21 cellular contexts compared by ENCODE assay signal in genomic region chr5:175653763-175654162, GRCh38. TPM values are rescaled to one million over a fixed set of nuclear protein-coding genes. Genes with fewer than 3 reads are reported as not detected.
DNase-seq lines count a peak whose midpoint lies in the region; ATAC-seq lines count a peak whose summit lies in the region.
"Had no signal": no experiment of that assay in that cellular context is flagged by ENCODE, and none has a peak within 500 bp of the region (broad histone marks: within the 10 kb centered on the region; RNA-seq: fewer than 3 reads in every experiment).

No MANE protein-coding gene starts in this region.

- in situ Hi-C loops in G401 (cut with HindIII; ENCODE audit: low sequenced_read_pairs) = no loop called here

- H3K79me1 ChIP-seq in neuronal stem cell (ENCODE audit: low read depth, low read length) = no peaks in the 10 kb centered on the region

- peaks cover 18% of the 10 kb centered on the region for H3K36me3 Mint-ChIP-seq in T-helper 2 cell treated with Interferon-gamma antibody and Interleukin-4, amounts not matched to agents 5 μg/mL and 100 μg/mL, for 36 hours (ENCODE audit: low read depth)
- H3K36me3 Mint-ChIP-seq in CD8-positive, alpha-beta memory T cell = peaks cover 0 to 10% (median 0%) of the 10 kb centered on the region in 3 donors
- H3K36me3 Mint-ChIP-seq in activated naive CD8-positive, alpha-beta T cell = peaks cover 2% of the 10 kb centered on the region

- no peak overlapping the region for H2BK120ac ChIP-seq in neuronal stem cell (ENCODE audit: low read depth, low read length)

- H3K27me3 ChIP-seq in CD8-positive, alpha-beta memory T cell (ENCODE audit: insufficient read depth, low read length, poor library complexity, severe bottlenecking) = no peaks in the 10 kb centered on the region
- peaks cover 2 to 38% (median 22%) of the 10 kb centered on the region in 3 experiments for H3K27me3 ChIP-seq in neuronal stem cell (ENCODE audit: control insufficient read depth in 3 of 3, insufficient read depth in 3 of 3, low read depth in 1 of 3, low read length in 3 of 3)
- H3K27me3 ChIP-seq: thyroid gland had no signal

- no peak overlapping the region for H2BK15ac ChIP-seq in neuronal stem cell (ENCODE audit: low read length)

- POLR2A ChIA-PET in CD8-positive, alpha-beta memory T cell (lab: Charles Lee) = no interaction called here

- peak overlapping the region; percentile 77 for H3K4me3 Mint-ChIP-seq in T-helper 2 cell treated with Interferon-gamma antibody and Interleukin-4, amounts not matched to agents 5 μg/mL and 100 μg/mL, for 36 hours
- peak overlapping the region; percentile 20 to 82 (median 61) for H3K4me3 Mint-ChIP-seq in CD8-positive, alpha-beta memory T cell
- peak overlapping the region; percentile 80 for H3K4me3 Mint-ChIP-seq in activated naive CD8-positive, alpha-beta T cell
- H3K4me3 Mint-ChIP-seq: B cell, nephron progenitor cell had no signal

- H2AK5ac ChIP-seq in neuronal stem cell (ENCODE audit: low read depth, low read length) = no peak overlapping the region

- peak overlapping the region; percentile 14 for H3K4me3 ChIP-seq in CD8-positive, alpha-beta memory T cell (ENCODE audit: low read length)
- H3K4me3 ChIP-seq in neuronal stem cell (ENCODE audit: low read length in 2 of 2) = no peak overlapping the region
- H3K4me3 ChIP-seq: body of pancreas, thyroid gland had no signal

- H3K4me2 ChIP-seq in neuronal stem cell (ENCODE audit: insufficient read depth, low read length, poor library complexity, severe bottlenecking) = no peak overlapping the region

- no peaks in the 10 kb centered on the region for H3K36me3 ChIP-seq in CD8-positive, alpha-beta memory T cell (ENCODE audit: insufficient read depth, low read length)
- H3K36me3 ChIP-seq in neuronal stem cell (replicated peaks in 1 of 2; ENCODE audit: control insufficient read depth in 2 of 2, insufficient read depth in 2 of 2, low read length in 2 of 2) = no peaks in the 10 kb centered on the region
- H3K36me3 ChIP-seq: thyroid gland had no signal

- H2BK12ac ChIP-seq in neuronal stem cell (ENCODE audit: low read length) = no peak overlapping the region

- CTCF ChIA-PET in CD8-positive, alpha-beta memory T cell (lab: Charles Lee) = interaction anchor here (1.3 to 1.5 kb wide), 2 partner anchors 14 to 120 kb away, joined by 3 to 7 read pairs; no protein-coding TSS in a partner anchor

- no peaks in the 10 kb centered on the region for H3K27me3 Mint-ChIP-seq in T-helper 2 cell treated with Interferon-gamma antibody and Interleukin-4, amounts not matched to agents 5 μg/mL and 100 μg/mL, for 36 hours (ENCODE audit: low read depth)
- peaks cover 12 to 16% of the 10 kb centered on the region in 2 donors for H3K27me3 Mint-ChIP-seq in CD8-positive, alpha-beta memory T cell
- no peaks in the 10 kb centered on the region for H3K27me3 Mint-ChIP-seq in activated naive CD8-positive, alpha-beta T cell

- H3K14ac ChIP-seq in neuronal stem cell (ENCODE audit: low read length) = no peak overlapping the region

- H3K9ac ChIP-seq in neuronal stem cell (ENCODE audit: low read depth, low read length, poor library complexity) = peak overlapping the region; percentile 26

- H3K4me1 Mint-ChIP-seq in T-helper 2 cell treated with Interferon-gamma antibody and Interleukin-4, amounts not matched to agents 5 μg/mL and 100 μg/mL, for 36 hours (ENCODE audit: low read depth) = peaks cover 76% of the 10 kb centered on the region
- H3K4me1 Mint-ChIP-seq in CD8-positive, alpha-beta memory T cell = peaks cover 73 to 82% (median 78%) of the 10 kb centered on the region in 3 donors
- H3K4me1 Mint-ChIP-seq in activated naive CD8-positive, alpha-beta T cell (ENCODE audit: low read depth) = peaks cover 78% of the 10 kb centered on the region

- H4K91ac ChIP-seq in neuronal stem cell (ENCODE audit: low read depth, low read length, poor library complexity) = no peak overlapping the region

- H2AFZ ChIP-seq in neuronal stem cell (ENCODE audit: low read length) = no peak overlapping the region

- no peak for DNase-seq in T-helper 2 cell treated with Interferon-gamma antibody and Interleukin-4, amounts not matched to agents 5 μg/mL and 100 μg/mL, for 36 hours (ENCODE audit: low spot score)
- DNase-seq in T-helper 2 cell = no peak
- DNase-seq in CD8-positive, alpha-beta memory T cell = no peak
- DNase-seq in neuronal stem cell (ENCODE audit: low spot score) = no peak
- no peak for DNase-seq in G401 (ENCODE audit: low spot score)
- DNase-seq: 8988T; activated effector memory CD4-positive, alpha-beta T cell treated with Interleukin-2 at 50 U/mL for 16 hours; body of pancreas; cortex of kidney; kidney glomerular epithelial cell; mesendoderm; NCI-H69; nephron progenitor cell; stimulated activated CD4-positive, alpha-beta T cell treated with anti-CD3 and anti-CD28 coated beads, Interleukin-12 subunit alpha, Interleukin-12 subunit beta, amount 100 ng/mL, for 4 hours had no signal

- H4K8ac ChIP-seq in neuronal stem cell (ENCODE audit: low read depth, low read length) = no peak overlapping the region

- H3K4me1 ChIP-seq in CD8-positive, alpha-beta memory T cell (ENCODE audit: insufficient read depth, low read length) = peaks cover 88% of the 10 kb centered on the region
- H3K4me1 ChIP-seq in neuronal stem cell (ENCODE audit: control insufficient read depth in 2 of 2, insufficient read depth in 1 of 2, low read depth in 1 of 2, low read length in 2 of 2) = peaks cover 4 to 5% of the 10 kb centered on the region in 2 donors

- H3K9me3 ChIP-seq in CD8-positive, alpha-beta memory T cell (ENCODE audit: low read length) = peaks cover 5% of the 10 kb centered on the region
- H3K9me3 ChIP-seq in neuronal stem cell (replicated peaks in 1 of 2; ENCODE audit: control insufficient read depth in 2 of 2, insufficient read depth in 1 of 2, low read depth in 1 of 2, low read length in 2 of 2) = peaks cover 2 to 6% of the 10 kb centered on the region in 2 donors
- H3K9me3 ChIP-seq: thyroid gland had no signal

- H3K18ac ChIP-seq in neuronal stem cell (ENCODE audit: low read length) = no peak overlapping the region

- peak overlapping the region; percentile 93 for H3K27ac Mint-ChIP-seq in T-helper 2 cell treated with Interferon-gamma antibody and Interleukin-4, amounts not matched to agents 5 μg/mL and 100 μg/mL, for 36 hours
- peak overlapping the region in 5 of 8 donors; percentile 1 to 71 (median 34) for H3K27ac Mint-ChIP-seq in CD8-positive, alpha-beta memory T cell
- H3K27ac Mint-ChIP-seq in activated naive CD8-positive, alpha-beta T cell = peak overlapping the region; percentile 99
- H3K27ac Mint-ChIP-seq: B cell, nephron progenitor cell had no signal

- no peak overlapping the region for H3K4ac ChIP-seq in neuronal stem cell (ENCODE audit: low read length)

- H3K23ac ChIP-seq in neuronal stem cell (ENCODE audit: low read depth, low read length, poor library complexity) = no peak overlapping the region

- ATAC-seq in GM19328 (IDR thresholded peaks at IDR 0.05; ENCODE audit: unreplicated experiment) = no peak
- ATAC-seq in GM19023 (IDR thresholded peaks at IDR 0.05; ENCODE audit: unreplicated experiment) = no peak
- ATAC-seq: body of pancreas had no signal

- no peak overlapping the region for H2BK5ac ChIP-seq in neuronal stem cell (ENCODE audit: low read length)

- H3K27ac ChIP-seq in CD8-positive, alpha-beta memory T cell (ENCODE audit: low read depth, low read length) = no peak overlapping the region
- no peak overlapping the region for H3K27ac ChIP-seq in neuronal stem cell (replicated peaks; ENCODE audit: low read length)
- H3K27ac ChIP-seq: body of pancreas, thyroid gland had no signal

- peaks cover 21% of the 10 kb centered on the region for H3K9me3 Mint-ChIP-seq in T-helper 2 cell treated with Interferon-gamma antibody and Interleukin-4, amounts not matched to agents 5 μg/mL and 100 μg/mL, for 36 hours
- peaks cover under 1 to 15% (median 12%) of the 10 kb centered on the region in 5 donors for H3K9me3 Mint-ChIP-seq in CD8-positive, alpha-beta memory T cell
- H3K9me3 Mint-ChIP-seq in activated naive CD8-positive, alpha-beta T cell (ENCODE audit: low read depth) = no peaks in the 10 kb centered on the region

- WGBS in neuronal stem cell (ENCODE audit: extremely low coverage in 2 of 2, insufficient read length in 2 of 2, insufficient replicate concordance in 1 of 2), 2 donors = no CpG with 5 or more reads among the region's 4 CpGs

RNA-seq across cellular contexts. Expression of gene HRH2, which starts 4.1 kb away (rescaled TPM):
- 10 to 100 TPM; 28.9 to 29.6 TPM for total RNA-seq in CD8-positive, alpha-beta memory T cell
- 1.3 TPM for polyA plus RNA-seq in CD8-positive, alpha-beta memory T cell
- polyA plus RNA-seq in neuronal stem cell (2013, experiment 1 of 2) = 0.59 TPM
- polyA plus RNA-seq in neuronal stem cell (2013, experiment 2 of 2) = 0.62 TPM
- not detected in 2 replicates for total RNA-seq in G401 (2014; rRNA removed; shearing (Covaris generic))
- total RNA-seq: B cell, LHCN-M2, OCI-LY7 had no signal

Comparison
In these comparisons a context has a peak if more than half of its experiments do, and no peak if none do; other contexts are left out.
1. H3K27ac Mint-ChIP-seq: peak in every context shown above with its lines; median percentile 99 in activated naive CD8-positive, alpha-beta T cell; 93 in T-helper 2 cell treated with Interferon-gamma antibody and Interleukin-4, amounts not matched to agents 5 μg/mL and 100 μg/mL, for 36 hours; 34 in CD8-positive, alpha-beta memory T cell.
2. RNA of gene HRH2, which starts 4.1 kb away (total RNA-seq): 28.9 to 29.6 TPM in CD8-positive, alpha-beta memory T cell; not detected in G401; every median in the first group is over 10 times any median in the second.
3. Peak in every context shown above with its lines, with median percentiles within 50 percentile points of each other: H3K4me3 Mint-ChIP-seq.